9 cellular contexts compared by ENCODE assay signal in the genomic region with DNA sequence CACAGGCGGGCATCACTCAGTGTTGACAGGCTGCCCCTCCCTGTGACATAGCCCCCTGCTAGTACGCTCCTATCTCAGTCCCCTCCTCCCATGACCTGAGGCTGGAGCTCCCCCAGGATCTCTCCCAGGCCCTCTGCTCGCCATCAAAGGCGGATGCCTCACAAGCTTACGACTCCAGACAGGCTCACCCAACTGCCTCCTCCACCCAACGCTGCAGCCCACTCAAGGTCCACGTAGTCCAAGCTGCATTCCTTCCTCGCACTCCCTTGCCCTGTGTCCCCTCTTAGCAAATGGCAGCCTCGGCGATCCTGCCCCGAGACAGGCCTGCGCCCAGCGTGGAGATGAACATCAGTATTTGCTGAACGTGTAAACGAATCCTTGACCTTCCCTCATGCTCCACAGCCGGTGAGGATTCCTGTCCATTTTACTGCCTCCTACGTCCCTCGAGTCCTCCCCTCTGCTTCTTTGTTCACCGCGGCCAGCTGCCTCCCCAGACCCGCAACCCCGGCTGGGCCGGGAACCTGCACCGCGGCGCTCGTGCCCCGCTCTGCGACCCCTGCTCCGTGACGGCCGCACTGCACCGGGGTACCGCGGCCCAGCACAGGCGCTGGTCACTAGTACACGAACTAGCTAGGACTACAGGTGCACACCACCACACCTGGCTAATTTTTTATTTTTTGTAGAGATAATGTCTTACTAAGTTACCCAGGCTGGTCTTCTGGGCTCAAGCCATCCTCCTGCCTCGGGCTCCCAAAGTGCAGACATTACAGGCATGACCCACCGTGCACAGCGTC. TPM values are rescaled to one million over a fixed set of nuclear protein-coding genes. Genes with fewer than 3 reads are reported as not detected.
DNase-seq lines count a peak whose midpoint lies in the region; ATAC-seq and TF ChIP-seq lines count a peak whose summit lies in the region.
"Had no signal": no experiment of that assay in that cellular context is flagged by ENCODE, and none has a peak within 500 bp of the region (broad histone marks: within the 10 kb centered on the region; RNA-seq: fewer than 3 reads in every experiment).

No MANE protein-coding gene starts in this region.

- H3K36me3 Mint-ChIP-seq in brain (peaks cover 12% of the 10 kb centered on the region), memory B cell (no peaks in the 10 kb centered on the region)

- H3K79me2 ChIP-seq in KMS-11 (ENCODE audit: insufficient read depth, low read depth) = peaks cover 40% of the 10 kb centered on the region

- no peaks in the 10 kb centered on the region for H3K9me3 ChIP-seq in BLaER1

- H3K4me1 ChIP-seq in BLaER1 (peaks cover 42% of the 10 kb centered on the region), KMS-11 (ENCODE audit: low read depth, poor library complexity, severe bottlenecking) (peaks cover 34% of the 10 kb centered on the region)

- H3K4me3 ChIP-seq in BLaER1 (peak overlapping the region; percentile 79), KMS-11 (IDR thresholded peaks at IDR 0.05; ENCODE audit: insufficient read depth, low read depth, low read length) (no peak overlapping the region)

- H3K4me3 Mint-ChIP-seq in brain (peak overlapping the region; percentile 88 to 99 (median 95)), memory B cell (peak overlapping the region; percentile 92)

- H2AFZ ChIP-seq in KMS-11 (ENCODE audit: low read depth) = peak overlapping the region; percentile 97

- H3K27me3 Mint-ChIP-seq in brain (peaks cover 7% of the 10 kb centered on the region), memory B cell (no peaks in the 10 kb centered on the region)

- H3K4me1 Mint-ChIP-seq in brain = peaks cover 52% of the 10 kb centered on the region
- H3K4me1 Mint-ChIP-seq in memory B cell = peaks cover 19% of the 10 kb centered on the region

- peak in 1 of 2 donors; percentile 25 for DNase-seq in memory B cell (ENCODE audit: low spot score in 2 of 2)
- DNase-seq in foreskin melanocyte = no peak
- DNase-seq in dermis blood vessel endothelial cell = no peak
- DNase-seq in GF-D8 (lab: John Stamatoyannopoulos, UW) = no peak

- H4K20me1 ChIP-seq in BLaER1 (peaks cover 30% of the 10 kb centered on the region), KMS-11 (ENCODE audit: insufficient read depth) (no peaks in the 10 kb centered on the region; the same call in 1 of the 2 replicates)

- H3K27me3 ChIP-seq in BLaER1 = no peaks in the 10 kb centered on the region
- H3K27me3 ChIP-seq in KMS-11 (ENCODE audit: insufficient read depth, low read depth) = no peaks in the 10 kb centered on the region

- ATAC-seq in GM19035 (IDR thresholded peaks at IDR 0.05; ENCODE audit: unreplicated experiment) = peak; percentile 6
- peak; percentile 12 for ATAC-seq in memory B cell (ENCODE audit: low read depth)

- TF ChIP-seq CTCF in KMS-11 (conservative IDR thresholded peaks at IDR 0.05; ENCODE audit: low read depth, low read length) (no peak), brain (conservative IDR thresholded peaks at IDR 0.05) (no peak)

- H3K27ac Mint-ChIP-seq in brain (peak overlapping the region; percentile 38 to 94 (median 91)), memory B cell (no peak overlapping the region)

- H3K9me3 Mint-ChIP-seq in brain (peaks cover 0 to 4% (median 0%) of the 10 kb centered on the region in 5 experiments), memory B cell (no peaks in the 10 kb centered on the region)

- H3K9ac ChIP-seq in BLaER1 (peak overlapping the region; percentile 80), KMS-11 (peak overlapping the region; percentile 97)

- H3K36me3 ChIP-seq in BLaER1 (peaks cover 12% of the 10 kb centered on the region; the same call in 1 of the 2 replicates), KMS-11 (ENCODE audit: insufficient read depth) (no peaks in the 10 kb centered on the region; the same call in 1 of the 2 replicates)

- H3K27ac ChIP-seq in BLaER1 (peak overlapping the region; percentile 72), KMS-11 (peak overlapping the region; percentile 83)

- H3K4me2 ChIP-seq in BLaER1 (peak overlapping the region; percentile 88), KMS-11 (peak overlapping the region; percentile 99)

RNA-seq across cellular contexts. Expression of a gene that starts 0.8 kb away (rescaled TPM):
- polyA plus RNA-seq in brain (ENCODE audit: insufficient read depth, low read depth, low replicate concordance) = 54.3 TPM
- total RNA-seq in dermis blood vessel endothelial cell = 9.0 and 27.4 TPM in 2 replicates

RNA-seq across cellular contexts. Expression of a gene that starts 17.1 kb away (rescaled TPM):
- 27.7 TPM for polyA plus RNA-seq in brain (ENCODE audit: insufficient read depth, low read depth, low replicate concordance)
- 35.3 and 61.4 TPM in 2 replicates for total RNA-seq in dermis blood vessel endothelial cell

RNA-seq across cellular contexts. Expression of a gene that starts 17.4 kb away (rescaled TPM):
- polyA plus RNA-seq in brain (ENCODE audit: insufficient read depth, low read depth, low replicate concordance) = 43.1 TPM
- total RNA-seq in dermis blood vessel endothelial cell = 107 and 108 TPM in 2 replicates

RNA-seq across cellular contexts. Expression of a gene that starts 39.2 kb away (rescaled TPM):
- polyA plus RNA-seq in brain (ENCODE audit: insufficient read depth, low read depth, low replicate concordance) = 111 TPM
- total RNA-seq in dermis blood vessel endothelial cell = 69.4 and 92.4 TPM in 2 replicates

RNA-seq across cellular contexts. Expression of a gene that starts 46.8 kb away (rescaled TPM):
- not detected for polyA plus RNA-seq in brain (ENCODE audit: insufficient read depth, low read depth, low replicate concordance)
- not detected in 2 replicates for total RNA-seq in dermis blood vessel endothelial cell
- total RNA-seq: LHCN-M2 had no signal
